In genomic region chr16:14634389-14634725, GRCh38 we compare ENCODE assay signal across 9 cellular contexts. TPM values are rescaled to one million over a fixed set of nuclear protein-coding genes. Genes with fewer than 3 reads are reported as not detected.
DNase-seq lines count a peak whose midpoint lies in the region; ATAC-seq and TF ChIP-seq lines count a peak whose summit lies in the region.
"Had no signal": no experiment of that assay in that cellular context is flagged by ENCODE, and none has a peak within 500 bp of the region (broad histone marks: within the 10 kb centered on the region; RNA-seq: fewer than 3 reads in every experiment).

No MANE protein-coding gene starts in this region.

- H2BK12ac ChIP-seq in neuronal stem cell (ENCODE audit: low read length), result no peak overlapping the region

- H3K4me3 ChIP-seq in CD4-positive, CD25-positive, alpha-beta regulatory T cell (ENCODE audit: low read depth, low read length), result peak overlapping the region; percentile 88
- H3K4me3 ChIP-seq in MM.1S (ENCODE audit: low read length), result peak overlapping the region; percentile 93; the same call in 1 of the 2 replicates
- H3K4me3 ChIP-seq in effector memory CD4-positive, alpha-beta T cell (ENCODE audit: insufficient read depth, low read depth, low read length, poor library complexity, severe bottlenecking), result peak overlapping the region; percentile 96
- H3K4me3 ChIP-seq in neuronal stem cell (ENCODE audit: low read length in 2 of 2), result peak overlapping the region; percentile 59 to 98

- no peak overlapping the region for H4K8ac ChIP-seq in neuronal stem cell (ENCODE audit: low read depth, low read length)

- CTCF ChIA-PET in RWPE1 (lab: Yijun Ruan, JAX), result no interaction called here

- H3K14ac ChIP-seq in neuronal stem cell (ENCODE audit: low read length), result no peak overlapping the region

- no peak overlapping the region for H3K18ac ChIP-seq in neuronal stem cell (ENCODE audit: low read length)

- peaks cover 12% of the 10 kb centered on the region for H3K36me3 ChIP-seq in CD4-positive, CD25-positive, alpha-beta regulatory T cell (ENCODE audit: control insufficient read depth, insufficient read depth, low read length)
- H3K36me3 ChIP-seq in MM.1S (replicated peaks; ENCODE audit: insufficient read depth, low read length) (no peaks in the 10 kb centered on the region), neuronal stem cell (replicated peaks in 1 of 2; ENCODE audit: control insufficient read depth in 2 of 2, insufficient read depth in 2 of 2, low read length in 2 of 2) (peaks cover 0 to 38% of the 10 kb centered on the region in 2 donors)
- peaks cover 5% of the 10 kb centered on the region for H3K36me3 ChIP-seq in effector memory CD4-positive, alpha-beta T cell (ENCODE audit: control insufficient read depth, insufficient read depth, low read length)

- no peaks in the 10 kb centered on the region for H3K27me3 ChIP-seq in CD4-positive, CD25-positive, alpha-beta regulatory T cell (ENCODE audit: control insufficient read depth, insufficient read depth, low read length)
- H3K27me3 ChIP-seq in MM.1S (replicated peaks; ENCODE audit: insufficient read depth, low read length) (no peaks in the 10 kb centered on the region), neuronal stem cell (ENCODE audit: control insufficient read depth in 3 of 3, insufficient read depth in 3 of 3, low read depth in 1 of 3, low read length in 3 of 3) (no peaks in the 10 kb centered on the region)
- H3K27me3 ChIP-seq in effector memory CD4-positive, alpha-beta T cell (replicated peaks; ENCODE audit: control insufficient read depth, insufficient read depth, low read length, poor library complexity, severe bottlenecking), result no peaks in the 10 kb centered on the region

- H3K23ac ChIP-seq in neuronal stem cell (ENCODE audit: low read depth, low read length, poor library complexity), result no peak overlapping the region

- H3K4me1 Mint-ChIP-seq in CD4-positive, CD25-positive, alpha-beta regulatory T cell, result peaks cover 29 to 70% (median 45%) of the 10 kb centered on the region in 4 donors

- peak overlapping the region; percentile 89 to 99 (median 98) for H3K27ac Mint-ChIP-seq in CD4-positive, CD25-positive, alpha-beta regulatory T cell

- H3K9me3 Mint-ChIP-seq in CD4-positive, CD25-positive, alpha-beta regulatory T cell, result peaks cover 0 to 4% (median 0%) of the 10 kb centered on the region in 7 donors

- no peaks in the 10 kb centered on the region for H3K36me3 Mint-ChIP-seq in CD4-positive, CD25-positive, alpha-beta regulatory T cell

- H3K9ac ChIP-seq in MM.1S (ENCODE audit: low read length), result no peak overlapping the region
- H3K9ac ChIP-seq in neuronal stem cell (ENCODE audit: low read depth, low read length, poor library complexity), result no peak overlapping the region

- no peaks in the 10 kb centered on the region for H4K20me1 ChIP-seq in MM.1S (ENCODE audit: insufficient read depth, low read length)

- H4K91ac ChIP-seq in neuronal stem cell (ENCODE audit: low read depth, low read length, poor library complexity), result no peak overlapping the region

- peaks cover 15% of the 10 kb centered on the region for H3F3A ChIP-seq in MM.1S (ENCODE audit: insufficient read depth, low read length)

- H2BK120ac ChIP-seq in neuronal stem cell (ENCODE audit: low read depth, low read length), result no peak overlapping the region

- H3K27me3 Mint-ChIP-seq in CD4-positive, CD25-positive, alpha-beta regulatory T cell, result peaks cover 4% of the 10 kb centered on the region

- H3K4me2 ChIP-seq in MM.1S (ENCODE audit: low read depth, low read length), result peak overlapping the region; percentile 47; the same call in 1 of the 2 replicates
- peak overlapping the region; percentile 82 for H3K4me2 ChIP-seq in neuronal stem cell (ENCODE audit: insufficient read depth, low read length, poor library complexity, severe bottlenecking)

- H3K4me3 Mint-ChIP-seq in CD4-positive, CD25-positive, alpha-beta regulatory T cell, result peak overlapping the region; percentile 96 to 100 (median 100)

- WGBS in neuronal stem cell (ENCODE audit: extremely low coverage in 2 of 2, insufficient read length in 2 of 2, insufficient replicate concordance in 1 of 2), 2 donors, result no CpG with 5 or more reads among the region's 7 CpGs

- H2BK5ac ChIP-seq in neuronal stem cell (ENCODE audit: low read length), result no peak overlapping the region

- TF ChIP-seq CTCF in MM.1S (IDR thresholded peaks at IDR 0.05; ENCODE audit: low read length) (no peak), RWPE1 (conservative IDR thresholded peaks at IDR 0.05; ENCODE audit: low read depth) (no peak)

- H3K4me1 ChIP-seq in CD4-positive, CD25-positive, alpha-beta regulatory T cell (ENCODE audit: control insufficient read depth, insufficient read depth, low read length, poor library complexity, severe bottlenecking), result peaks cover 57% of the 10 kb centered on the region
- H3K4me1 ChIP-seq in MM.1S (ENCODE audit: low read length), result peaks cover 10% of the 10 kb centered on the region
- H3K4me1 ChIP-seq in effector memory CD4-positive, alpha-beta T cell (ENCODE audit: control insufficient read depth, insufficient read depth, low read length, poor library complexity, severe bottlenecking), result peaks cover 24% of the 10 kb centered on the region
- peaks cover 10 to 14% of the 10 kb centered on the region in 2 donors for H3K4me1 ChIP-seq in neuronal stem cell (ENCODE audit: control insufficient read depth in 2 of 2, insufficient read depth in 1 of 2, low read depth in 1 of 2, low read length in 2 of 2)

- H2AK5ac ChIP-seq in neuronal stem cell (ENCODE audit: low read depth, low read length), result no peak overlapping the region

- no peak for DNase-seq in CD4-positive, CD25-positive, alpha-beta regulatory T cell
- DNase-seq in MM.1S (no peak), neuronal stem cell (ENCODE audit: low spot score) (no peak), RWPE1 (ENCODE audit: low spot score) (no peak)
- DNase-seq in effector memory CD4-positive, alpha-beta T cell, result no peak

- H3K9me3 ChIP-seq in CD4-positive, CD25-positive, alpha-beta regulatory T cell (ENCODE audit: control insufficient read depth in 2 of 2, low read length in 2 of 2), result no peaks in the 10 kb centered on the region
- H3K9me3 ChIP-seq in MM.1S (replicated peaks; ENCODE audit: insufficient read depth, low read length) (no peaks in the 10 kb centered on the region; the same call in 1 of the 2 replicates), neuronal stem cell (replicated peaks in 1 of 2; ENCODE audit: control insufficient read depth in 2 of 2, insufficient read depth in 1 of 2, low read depth in 1 of 2, low read length in 2 of 2) (peaks cover 0 to 1% of the 10 kb centered on the region in 2 donors)
- H3K9me3 ChIP-seq in effector memory CD4-positive, alpha-beta T cell (ENCODE audit: control insufficient read depth, low read length), result no peaks in the 10 kb centered on the region

- H2AFZ ChIP-seq in MM.1S (ENCODE audit: low read length) (no peak overlapping the region), neuronal stem cell (ENCODE audit: low read length) (no peak overlapping the region)

- no peaks in the 10 kb centered on the region for H3K9me2 ChIP-seq in MM.1S (replicated peaks; ENCODE audit: insufficient read depth, low read length)

- peaks cover 71% of the 10 kb centered on the region for H3K79me2 ChIP-seq in MM.1S (ENCODE audit: low read length)

- POLR2A ChIA-PET in RWPE1 (lab: Yijun Ruan, JAX; ENCODE audit: low non-redundant PET), result interaction anchor here (0.5 to 0.6 kb wide), 2 partner anchors 50 to 318 kb away, joined by 3 read pairs; no protein-coding TSS in a partner anchor

- no peak overlapping the region for H3K4ac ChIP-seq in neuronal stem cell (ENCODE audit: low read length)

- no peak overlapping the region for H2BK15ac ChIP-seq in neuronal stem cell (ENCODE audit: low read length)

- H3K27ac ChIP-seq in CD4-positive, CD25-positive, alpha-beta regulatory T cell (ENCODE audit: insufficient read depth, low read length, poor library complexity, severe bottlenecking), result peak overlapping the region; percentile 92
- H3K27ac ChIP-seq in MM.1S (ENCODE audit: low read length) (no peak overlapping the region), neuronal stem cell (replicated peaks; ENCODE audit: low read length) (no peak overlapping the region), RWPE1 (no peak overlapping the region)
- H3K27ac ChIP-seq in effector memory CD4-positive, alpha-beta T cell (ENCODE audit: insufficient read depth, low read length, poor library complexity, severe bottlenecking), result peak overlapping the region; percentile 91

- peaks cover 9% of the 10 kb centered on the region for H3K79me1 ChIP-seq in neuronal stem cell (ENCODE audit: low read depth, low read length)

- no peak for ATAC-seq in CD4-positive, CD25-positive, alpha-beta regulatory T cell (ENCODE audit: low read depth in 2 of 2)
- ATAC-seq in HG03460 (IDR thresholded peaks at IDR 0.05; ENCODE audit: unreplicated experiment) (no peak), HG03135 (IDR thresholded peaks at IDR 0.05; ENCODE audit: unreplicated experiment) (no peak), GM19328 (IDR thresholded peaks at IDR 0.05; ENCODE audit: unreplicated experiment) (no peak)

RNA-seq across cellular contexts. Expression of gene BFAR, which starts 1.6 kb away (rescaled TPM):
- 48.4 TPM for total RNA-seq in CD4-positive, CD25-positive, alpha-beta regulatory T cell
- 10 to 100 TPM; 48.0 to 52.8 (median 51.4) TPM for polyA plus RNA-seq in CD4-positive, CD25-positive, alpha-beta regulatory T cell
- 48.4 TPM for polyA plus RNA-seq in neuronal stem cell (2013, experiment 1 of 2)
- 50.1 TPM for polyA plus RNA-seq in neuronal stem cell (2013, experiment 2 of 2)

RNA-seq across cellular contexts. Expression of gene PARN, which starts 4.3 kb away (rescaled TPM):
- 36.2 TPM for total RNA-seq in CD4-positive, CD25-positive, alpha-beta regulatory T cell
- 10 to 100 TPM; 41.6 to 50.9 (median 47.9) TPM for polyA plus RNA-seq in CD4-positive, CD25-positive, alpha-beta regulatory T cell
- polyA plus RNA-seq in neuronal stem cell (2013, experiment 1 of 2), result 24.0 TPM
- 24.7 TPM for polyA plus RNA-seq in neuronal stem cell (2013, experiment 2 of 2)

RNA-seq across cellular contexts. Expression of gene PLA2G10, which starts 59.8 kb away (rescaled TPM):
- total RNA-seq in CD4-positive, CD25-positive, alpha-beta regulatory T cell, result not detected
- not detected for polyA plus RNA-seq in CD4-positive, CD25-positive, alpha-beta regulatory T cell
- not detected for polyA plus RNA-seq in neuronal stem cell (2013, experiment 1 of 2)
- polyA plus RNA-seq in neuronal stem cell (2013, experiment 2 of 2), result not detected
- total RNA-seq: lung microvascular endothelial cell had no signal

Comparison
In these comparisons a context has a peak if more than half of its experiments do, and no peak if none do; other contexts are left out.
1. H3K27ac ChIP-seq: peak in CD4-positive, CD25-positive, alpha-beta regulatory T cell (single experiment) and effector memory CD4-positive, alpha-beta T cell (single experiment); none in MM.1S (single experiment), neuronal stem cell (single experiment) and RWPE1 (single experiment).
2. Peak in every context shown above with its lines, with median percentiles within 50 percentile points of each other: H3K4me3 ChIP-seq.